ENCODE assay signal across 1 cellular context in genomic region chr10:52365547-52366432, GRCh38. TPM values are rescaled to one million over a fixed set of nuclear protein-coding genes. Genes with fewer than 3 reads are reported as not detected.
"Had no signal": no experiment of that assay in that cellular context is flagged by ENCODE, and none has a peak within 500 bp of the region (broad histone marks: within the 10 kb centered on the region; RNA-seq: fewer than 3 reads in every experiment).

No MANE protein-coding gene starts in this region.

RNA-seq across cellular contexts. Expression of gene DKK1, which starts 51.7 kb away (rescaled TPM):
- total RNA-seq: Right ventricle myocardium superior had no signal
